In genomic region chr5:119465640-119466039, GRCh38 we compare ENCODE assay signal across 29 cellular contexts.
"Had no signal": no experiment of that assay in that cellular context is flagged by ENCODE, and none has a peak within 500 bp of the region (broad histone marks: within the 10 kb centered on the region; RNA-seq: fewer than 3 reads in every experiment).

No MANE protein-coding gene starts in this region.

- H3K27ac ChIP-seq: colonic mucosa, coronary artery, dorsolateral prefrontal cortex, epithelial cell of prostate, esophagus muscularis mucosa, esophagus squamous epithelium, foreskin keratinocyte, gastrocnemius medialis, gastroesophageal sphincter, heart left ventricle, heart right ventricle had no signal

- H3K36me3 ChIP-seq: colonic mucosa, gastrocnemius medialis had no signal

- H3K4me3 Mint-ChIP-seq: dendritic cell treated with granulocyte-macrophage colony-stimulating factor and Interleukin-4, amounts not matched to agents 40 ng/mL and 50 ng/mL, for 4 days; effector memory CD8-positive, alpha-beta T cell; endodermal cell had no signal

- DNase-seq: colonic mucosa; cortex of kidney; dermis blood vessel endothelial cell; dorsolateral prefrontal cortex; effector CD4-positive, alpha-beta T cell; effector CD8-positive, alpha-beta T cell; effector memory CD4-positive, alpha-beta T cell; effector memory CD8-positive, alpha-beta T cell; endodermal cell; erythroblast; esophagus squamous epithelium; foreskin fibroblast; foreskin keratinocyte; foreskin melanocyte; gastrocnemius medialis; glutamatergic neuron; head of caudate nucleus; heart left ventricle; heart right ventricle had no signal

- H3K4me3 ChIP-seq: colonic mucosa, coronary artery, dorsolateral prefrontal cortex, esophagus muscularis mucosa, esophagus squamous epithelium, gastrocnemius medialis, gastroesophageal sphincter, heart left ventricle, heart right ventricle had no signal

- H3K9me3 ChIP-seq: colonic mucosa had no signal

- H3K27me3 ChIP-seq: colonic mucosa, dorsolateral prefrontal cortex, esophagus muscularis mucosa, esophagus squamous epithelium, foreskin keratinocyte, gastrocnemius medialis, gastroesophageal sphincter, heart left ventricle, heart right ventricle had no signal

- FAIRE-seq: colon, endometrium, endothelial cell of umbilical vein, frontal cortex had no signal

- H3K27me3 Mint-ChIP-seq: dendritic cell treated with granulocyte-macrophage colony-stimulating factor and Interleukin-4, amounts not matched to agents 40 ng/mL and 50 ng/mL, for 4 days; effector memory CD8-positive, alpha-beta T cell had no signal

- H3K27ac Mint-ChIP-seq: dendritic cell treated with granulocyte-macrophage colony-stimulating factor and Interleukin-4, amounts not matched to agents 40 ng/mL and 50 ng/mL, for 4 days; endodermal cell had no signal

- ATAC-seq: effector memory CD8-positive, alpha-beta T cell; esophagus mucosa; foreskin keratinocyte; gastrocnemius medialis; gastroesophageal sphincter; heart left ventricle; heart right ventricle had no signal

- H3K4me1 ChIP-seq: colonic mucosa, esophagus muscularis mucosa, esophagus squamous epithelium, foreskin keratinocyte, gastrocnemius medialis, gastroesophageal sphincter had no signal
